In the genomic region with DNA sequence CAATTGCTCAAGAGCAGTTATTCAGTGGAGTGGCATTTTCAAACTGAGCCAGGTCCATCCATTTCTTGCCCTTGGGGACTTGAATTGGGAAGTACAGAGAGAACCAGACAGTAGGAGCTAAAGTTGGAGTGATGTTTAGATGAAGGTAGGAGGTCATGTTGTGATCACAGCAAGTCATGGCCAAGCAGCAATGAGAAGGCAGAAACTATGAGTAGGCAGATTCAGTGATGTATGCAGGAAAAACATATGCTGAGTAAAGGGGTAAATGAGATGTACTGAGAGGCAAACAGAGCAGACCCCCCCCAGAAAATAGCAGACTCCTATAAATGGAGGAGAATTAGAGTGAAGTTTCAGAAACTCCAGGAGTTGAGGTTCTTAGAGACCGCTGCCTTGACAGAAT, we compare ENCODE assay signal across 23 cellular contexts.
DNase-seq lines count a peak whose midpoint lies in the region.
"Had no signal": no experiment of that assay in that cellular context is flagged by ENCODE, and none has a peak within 500 bp of the region (broad histone marks: within the 10 kb centered on the region; RNA-seq: fewer than 3 reads in every experiment).

No MANE protein-coding gene starts in this region.

- peak; percentile 1 for DNase-seq in adipocyte (ENCODE audit: low read depth)
- no peak for DNase-seq in epithelial cell of prostate (ENCODE audit: low read depth, low spot score)
- DNase-seq in fibroblast of gingiva (ENCODE audit: low read depth), result peak; percentile 54
- DNase-seq in RKO (ENCODE audit: low spot score), result no peak
- no peak for DNase-seq in MV-4-11 (lab: John Stamatoyannopoulos, UW)
- no peak for DNase-seq in occipital lobe (lab: John Stamatoyannopoulos, UW)
- no peak for DNase-seq in NCI-H446 (lab: John Stamatoyannopoulos, UW)
- DNase-seq: 8988T; ACHN; AML-193; BE2C; CD4-positive, alpha-beta T cell; CD8-positive, alpha-beta memory T cell; DMS 273 treated with DMSO at 0.1 percent for 48 hours; DMS79; EL; GDM1; HFFc6 had no signal

- peaks cover 17% of the 10 kb centered on the region for H3K4me1 ChIP-seq in adipocyte (ENCODE audit: control insufficient read depth, insufficient read depth, low read length)
- H3K4me1 ChIP-seq: BE2C; BLaER1 treated with 17β-estradiol and CSF1 and Interleukin-3, amounts not matched to agents 10 nM and 100 nM had no signal

- no peaks in the 10 kb centered on the region for H3K27me3 ChIP-seq in adipocyte (replicated peaks; ENCODE audit: control insufficient read depth, insufficient read depth, low read length)
- H3K27me3 ChIP-seq: BE2C; BLaER1 treated with 17β-estradiol and CSF1 and Interleukin-3, amounts not matched to agents 10 nM and 100 nM had no signal

- H3K36me3 ChIP-seq in adipocyte (ENCODE audit: control insufficient read depth, insufficient read depth, low read length, severe bottlenecking), result no peaks in the 10 kb centered on the region
- H3K36me3 ChIP-seq: BE2C; BLaER1 treated with 17β-estradiol and CSF1 and Interleukin-3, amounts not matched to agents 10 nM and 100 nM; HAP-1 had no signal

- H3K9me3 ChIP-seq in adipocyte (ENCODE audit: control insufficient read depth, low read length), result no peaks in the 10 kb centered on the region
- H3K9me3 ChIP-seq: A549; BE2C; BLaER1 treated with 17β-estradiol and CSF1 and Interleukin-3, amounts not matched to agents 10 nM and 100 nM; HAP-1 had no signal

- H3K9ac ChIP-seq in adipocyte (ENCODE audit: low read length), result no peak overlapping the region
- H3K9ac ChIP-seq: BLaER1 treated with 17β-estradiol and CSF1 and Interleukin-3, amounts not matched to agents 10 nM and 100 nM had no signal

- peak overlapping the region; percentile 41 for H3K27ac ChIP-seq in epithelial cell of prostate
- H3K27ac ChIP-seq: A549; BLaER1 treated with 17β-estradiol and CSF1 and Interleukin-3, amounts not matched to agents 10 nM and 100 nM had no signal

- H3K4me3 ChIP-seq in adipocyte (ENCODE audit: low read length), result no peak overlapping the region
- H3K4me3 ChIP-seq: A549; BLaER1 treated with 17β-estradiol and CSF1 and Interleukin-3, amounts not matched to agents 10 nM and 100 nM; GM12878; GM23338; HAP-1 had no signal

Comparison
In these comparisons a context has a peak if more than half of its experiments do, and no peak if none do; other contexts are left out.
1. DNase-seq: peak in adipocyte (single experiment) and fibroblast of gingiva (single experiment); none in epithelial cell of prostate (single experiment), RKO (single experiment), MV-4-11 (single experiment), occipital lobe (single experiment) and NCI-H446 (0 of 2).